Comparison of ENCODE assay signal across 20 cellular contexts in genomic region chr6:27539551-27539950, GRCh38.
"Had no signal": no experiment of that assay in that cellular context is flagged by ENCODE, and none has a peak within 500 bp of the region (broad histone marks: within the 10 kb centered on the region; RNA-seq: fewer than 3 reads in every experiment).

No MANE protein-coding gene starts in this region.

- H3K36me3 ChIP-seq: brain microvascular endothelial cell, left ventricle myocardium inferior, prostate gland, transverse colon had no signal

- H3K9me3 Mint-ChIP-seq: activated T-helper 1 cell treated with anti-CD3 and anti-CD28 coated beads, Interleukin-12 subunit alpha, Interleukin-12 subunit beta, Interleukin-2, Interleukin-4 antibody, amounts not matched to agents 30 ng/mL and 10 ng/mL and 1 ng/mL, durations not matched to agents 14 hours and 24 hours and 36 hours had no signal

- H3K27ac Mint-ChIP-seq: activated CD4-positive, alpha-beta T cell treated with anti-CD3 and anti-CD28 coated beads, Interleukin-2, amount 10 ng/mL, durations not matched to agents 24 days and 14 days; activated T-helper 1 cell treated with anti-CD3 and anti-CD28 coated beads, Interleukin-12 subunit alpha, Interleukin-12 subunit beta, Interleukin-2, Interleukin-4 antibody, amounts not matched to agents 30 ng/mL and 10 ng/mL and 1 ng/mL, durations not matched to agents 14 hours and 24 hours and 36 hours; naive thymus-derived CD8-positive, alpha-beta T cell; T-helper 17 cell had no signal

- ATAC-seq: naive thymus-derived CD8-positive, alpha-beta T cell; right cardiac atrium; stimulated activated naive CD8-positive, alpha-beta T cell treated with anti-CD3 and anti-CD28 coated beads, Interleukin-15, Interleukin-2, amounts not matched to agents 100 U/mL and 50 U/mL, for 24 hours; T-helper 17 cell had no signal

- H3K27ac ChIP-seq: brain microvascular endothelial cell, left ventricle myocardium inferior, prostate gland, transverse colon had no signal

- H3K4me3 ChIP-seq: left ventricle myocardium inferior, prostate gland, transverse colon had no signal

- DNase-seq: activated CD4-positive, alpha-beta T cell treated with anti-CD3 and anti-CD28 coated beads, Interleukin-2, amount 10 ng/mL, durations not matched to agents 24 days and 14 days; activated CD4-positive, CD25-positive, alpha-beta regulatory T cell; activated CD8-positive, alpha-beta memory T cell treated with anti-CD3 and anti-CD28 coated beads for 24 hours; activated naive CD4-positive, alpha-beta T cell; anterior cingulate cortex; brain microvascular endothelial cell; cerebellar nuclear complex; effector memory CD4-positive, alpha-beta T cell; foreskin melanocyte; kidney; left ventricle myocardium inferior; naive thymus-derived CD8-positive, alpha-beta T cell; nucleus accumbens; right cardiac atrium; small intestine; stimulated activated naive CD8-positive, alpha-beta T cell treated with anti-CD3 and anti-CD28 coated beads, Interleukin-15, Interleukin-2, amounts not matched to agents 100 U/mL and 50 U/mL, for 24 hours; T-helper 17 cell; transverse colon had no signal

- H3K4me1 ChIP-seq: left ventricle myocardium inferior, prostate gland had no signal

- H3K4me3 Mint-ChIP-seq: activated CD4-positive, alpha-beta T cell treated with anti-CD3 and anti-CD28 coated beads, Interleukin-2, amount 10 ng/mL, durations not matched to agents 24 days and 14 days; activated T-helper 1 cell treated with anti-CD3 and anti-CD28 coated beads, Interleukin-12 subunit alpha, Interleukin-12 subunit beta, Interleukin-2, Interleukin-4 antibody, amounts not matched to agents 30 ng/mL and 10 ng/mL and 1 ng/mL, durations not matched to agents 14 hours and 24 hours and 36 hours; naive thymus-derived CD8-positive, alpha-beta T cell; T-helper 17 cell had no signal

- H3K27me3 ChIP-seq: brain microvascular endothelial cell had no signal

- H3K9me3 ChIP-seq: prostate gland, transverse colon had no signal
